34 cellular contexts compared by ENCODE assay signal in genomic region chr10:51689536-51689935, GRCh38.
"Had no signal": no experiment of that assay in that cellular context is flagged by ENCODE, and none has a peak within 500 bp of the region (broad histone marks: within the 10 kb centered on the region; RNA-seq: fewer than 3 reads in every experiment).

No MANE protein-coding gene starts in this region.

- DNase-seq: activated B cell treated with CpG ODN at 0.5 μM for 24 hours; activated CD4-positive, alpha-beta memory T cell treated with anti-CD3 and anti-CD28 coated beads, Interleukin-2, amount 10 ng/mL, durations not matched to agents 7 days and 5 days; activated CD4-positive, alpha-beta T cell treated with anti-CD3 and anti-CD28 coated beads for 1 hour; activated CD4-positive, alpha-beta T cell treated with anti-CD3 and anti-CD28 coated beads for 48 hours; activated CD8-positive, alpha-beta memory T cell treated with anti-CD3 and anti-CD28 coated beads for 24 hours; activated CD8-positive, alpha-beta memory T cell treated with anti-CD3 and anti-CD28 coated beads, Interleukin-2, amount 10 ng/mL, durations not matched to agents 7 days and 5 days; activated CD8-positive, alpha-beta memory T cell treated with anti-CD3 and anti-CD28 coated beads, Interleukin-2, amount 50 U/mL, for 48 hours; activated effector memory CD4-positive, alpha-beta T cell treated with anti-CD3 and anti-CD28 coated beads, Interleukin-2, amount 50 U/mL, for 16 hours; activated naive CD4-positive, alpha-beta T cell; activated naive CD4-positive, alpha-beta T cell treated with anti-CD3 and anti-CD28 coated beads, Interleukin-2, amount 50 U/mL, for 16 hours; activated naive CD8-positive, alpha-beta T cell treated with anti-CD3 and anti-CD28 coated beads for 36 hours; activated T-cell treated with anti-CD3 and anti-CD28 coated beads, Interleukin-2, amount 50 U/mL, for 72 hours; amniotic stem cell; aorta; caudate nucleus; cerebellar nuclear complex; NCI-H1092 treated with DMSO at 0.1 percent for 48 hours; NCI-H1417; NCI-H146; NCI-H187; NCI-H2029 treated with DMSO at 0.1 percent for 48 hours; NCI-H2107; NCI-H226; NCI-H446 treated with DMSO at 0.1 percent for 48 hours; NCI-H524; Peyer's patch; Right ventricle myocardium superior; RPMI8226; SW 1271; T-helper 1 cell; T-helper 2 cell; T-helper 9 cell had no signal

- H3K36me3 ChIP-seq: Peyer's patch had no signal

- H3K9me3 ChIP-seq: Peyer's patch had no signal

- H3K27ac Mint-ChIP-seq: activated B cell treated with CpG ODN at 0.5 μM for 24 hours; activated CD4-positive, alpha-beta memory T cell treated with anti-CD3 and anti-CD28 coated beads, Interleukin-2, amount 10 ng/mL, durations not matched to agents 7 days and 5 days; activated CD8-positive, alpha-beta memory T cell treated with anti-CD3 and anti-CD28 coated beads, Interleukin-2, amount 10 ng/mL, durations not matched to agents 7 days and 5 days; activated naive CD8-positive, alpha-beta T cell treated with anti-CD3 and anti-CD28 coated beads for 36 hours; activated T-cell treated with anti-CD3 and anti-CD28 coated beads, Interleukin-2, amount 50 U/mL, for 72 hours; activated T-helper 17 cell treated with anti-CD3 and anti-CD28 coated beads, Interleukin-2, amount 50 U/mL, for 72 hours had no signal

- H3K36me3 Mint-ChIP-seq: activated CD8-positive, alpha-beta memory T cell treated with anti-CD3 and anti-CD28 coated beads, Interleukin-2, amount 10 ng/mL, durations not matched to agents 7 days and 5 days had no signal

- H3K4me1 Mint-ChIP-seq: activated B cell treated with CpG ODN at 0.5 μM for 24 hours; activated CD8-positive, alpha-beta memory T cell treated with anti-CD3 and anti-CD28 coated beads, Interleukin-2, amount 10 ng/mL, durations not matched to agents 7 days and 5 days; activated naive CD8-positive, alpha-beta T cell treated with anti-CD3 and anti-CD28 coated beads for 36 hours; activated T-helper 17 cell treated with anti-CD3 and anti-CD28 coated beads, Interleukin-2, amount 50 U/mL, for 72 hours had no signal

- H3K27ac ChIP-seq: Peyer's patch, VCaP had no signal

- H3K9me3 Mint-ChIP-seq: activated B cell treated with CpG ODN at 0.5 μM for 24 hours; activated CD4-positive, alpha-beta memory T cell treated with anti-CD3 and anti-CD28 coated beads, Interleukin-2, amount 10 ng/mL, durations not matched to agents 7 days and 5 days; activated naive CD8-positive, alpha-beta T cell treated with anti-CD3 and anti-CD28 coated beads for 36 hours had no signal

- H3K4me3 ChIP-seq: Peyer's patch had no signal

- H3K27me3 ChIP-seq: Peyer's patch had no signal

- H3K27me3 Mint-ChIP-seq: activated naive CD8-positive, alpha-beta T cell treated with anti-CD3 and anti-CD28 coated beads for 36 hours had no signal

- H3K4me3 Mint-ChIP-seq: activated B cell treated with CpG ODN at 0.5 μM for 24 hours; activated CD4-positive, alpha-beta memory T cell treated with anti-CD3 and anti-CD28 coated beads, Interleukin-2, amount 10 ng/mL, durations not matched to agents 7 days and 5 days; activated CD8-positive, alpha-beta memory T cell treated with anti-CD3 and anti-CD28 coated beads, Interleukin-2, amount 10 ng/mL, durations not matched to agents 7 days and 5 days; activated naive CD8-positive, alpha-beta T cell treated with anti-CD3 and anti-CD28 coated beads for 36 hours; activated T-cell treated with anti-CD3 and anti-CD28 coated beads, Interleukin-2, amount 50 U/mL, for 72 hours; activated T-helper 17 cell treated with anti-CD3 and anti-CD28 coated beads, Interleukin-2, amount 50 U/mL, for 72 hours had no signal

- H3K4me1 ChIP-seq: Peyer's patch had no signal
